In the genomic region with DNA sequence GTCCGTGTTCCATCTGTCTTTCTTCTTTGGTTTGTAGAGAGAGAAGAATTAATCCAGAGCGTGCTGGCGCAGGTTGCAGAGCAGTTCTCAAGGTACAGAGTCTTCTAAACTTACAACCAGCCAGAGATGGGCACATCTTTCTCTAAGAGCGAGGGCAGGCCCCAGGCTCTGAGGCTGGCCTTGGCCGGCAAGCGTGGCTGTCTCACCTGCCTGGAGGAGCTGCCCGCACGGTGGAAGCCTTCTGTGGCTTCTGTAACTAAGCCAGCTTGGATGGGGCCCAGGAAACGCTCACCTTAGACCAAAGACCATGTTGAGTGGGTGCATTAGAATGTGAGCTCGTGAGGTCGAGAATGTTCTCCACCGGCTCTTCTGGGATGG, we compare ENCODE assay signal across 29 cellular contexts.
DNase-seq lines count a peak whose midpoint lies in the region; ATAC-seq, FAIRE-seq and TF ChIP-seq lines count a peak whose summit lies in the region.
"Had no signal": no experiment of that assay in that cellular context is flagged by ENCODE, and none has a peak within 500 bp of the region (broad histone marks: within the 10 kb centered on the region; RNA-seq: fewer than 3 reads in every experiment).

No MANE protein-coding gene starts in this region.

- H3K4me3 Mint-ChIP-seq in MCF 10A (ENCODE audit: unreplicated experiment), result no peak overlapping the region
- no peak overlapping the region for H3K4me3 Mint-ChIP-seq in activated CD4-positive, alpha-beta T cell treated with anti-CD3 and anti-CD28 coated beads, Interleukin-2, amount 10 ng/mL, durations not matched to agents 24 days and 14 days
- H3K4me3 Mint-ChIP-seq: activated naive CD4-positive, alpha-beta T cell treated with anti-CD3 and anti-CD28 coated beads, Interleukin-2, amount 10 ng/mL, durations not matched to agents 7 days and 5 days; activated T-cell treated with anti-CD3 and anti-CD28 coated beads, Interleukin-2, amount 50 U/mL, for 4 hours had no signal

- H3K4me1 ChIP-seq in breast epithelium (peaks cover 0 to 6% of the 10 kb centered on the region in 2 donors), pancreas (peaks cover 2 to 13% (median 5%) of the 10 kb centered on the region in 3 donors)
- H3K4me1 ChIP-seq in effector memory CD4-positive, alpha-beta T cell (ENCODE audit: control insufficient read depth, insufficient read depth, low read length, poor library complexity, severe bottlenecking), result peaks cover 7% of the 10 kb centered on the region
- H3K4me1 ChIP-seq: ascending aorta, BE2C, foreskin keratinocyte, parathyroid adenoma had no signal

- no peak for TF ChIP-seq POLR2A in breast epithelium (IDR thresholded peaks at IDR 0.05)

- H3K36me3 ChIP-seq in breast epithelium (no peaks in the 10 kb centered on the region), pancreas (no peaks in the 10 kb centered on the region)
- H3K36me3 ChIP-seq in effector memory CD4-positive, alpha-beta T cell (ENCODE audit: control insufficient read depth, insufficient read depth, low read length), result no peaks in the 10 kb centered on the region
- H3K36me3 ChIP-seq: ascending aorta, BE2C had no signal

- H3K27me3 ChIP-seq in breast epithelium (no peaks in the 10 kb centered on the region), pancreas (no peaks in the 10 kb centered on the region)
- H3K27me3 ChIP-seq in effector memory CD4-positive, alpha-beta T cell (replicated peaks; ENCODE audit: control insufficient read depth, insufficient read depth, low read length, poor library complexity, severe bottlenecking), result no peaks in the 10 kb centered on the region
- H3K27me3 ChIP-seq: ascending aorta, BE2C had no signal

- H3K4me1 Mint-ChIP-seq in MCF 10A (ENCODE audit: insufficient read depth, unreplicated experiment), result no peaks in the 10 kb centered on the region
- peaks cover 44% of the 10 kb centered on the region for H3K4me1 Mint-ChIP-seq in activated CD4-positive, alpha-beta T cell treated with anti-CD3 and anti-CD28 coated beads, Interleukin-2, amount 10 ng/mL, durations not matched to agents 24 days and 14 days

- H3K27me3 Mint-ChIP-seq in MCF 10A (ENCODE audit: insufficient read depth, unreplicated experiment), result no peaks in the 10 kb centered on the region
- H3K27me3 Mint-ChIP-seq in activated CD4-positive, alpha-beta T cell treated with anti-CD3 and anti-CD28 coated beads, Interleukin-2, amount 10 ng/mL, durations not matched to agents 24 days and 14 days, result peaks cover 3% of the 10 kb centered on the region
- H3K27me3 Mint-ChIP-seq: activated naive CD4-positive, alpha-beta T cell treated with anti-CD3 and anti-CD28 coated beads, Interleukin-2, amount 10 ng/mL, durations not matched to agents 7 days and 5 days had no signal

- H3K27ac Mint-ChIP-seq in MCF 10A (ENCODE audit: low read depth, unreplicated experiment), result no peak overlapping the region
- H3K27ac Mint-ChIP-seq in activated CD4-positive, alpha-beta T cell treated with anti-CD3 and anti-CD28 coated beads, Interleukin-2, amount 10 ng/mL, durations not matched to agents 24 days and 14 days, result no peak overlapping the region
- H3K27ac Mint-ChIP-seq: activated naive CD4-positive, alpha-beta T cell treated with anti-CD3 and anti-CD28 coated beads, Interleukin-2, amount 10 ng/mL, durations not matched to agents 7 days and 5 days had no signal

- no peaks in the 10 kb centered on the region for H3K36me3 Mint-ChIP-seq in MCF 10A (ENCODE audit: insufficient read depth, unreplicated experiment)
- peaks cover 35% of the 10 kb centered on the region for H3K36me3 Mint-ChIP-seq in activated CD4-positive, alpha-beta T cell treated with anti-CD3 and anti-CD28 coated beads, Interleukin-2, amount 10 ng/mL, durations not matched to agents 24 days and 14 days (ENCODE audit: low read depth)

- TF ChIP-seq CTCF in breast epithelium (IDR thresholded peaks at IDR 0.05) (no peak), MCF 10A (IDR thresholded peaks at IDR 0.05; ENCODE audit: unreplicated experiment) (no peak), pancreas (IDR thresholded peaks at IDR 0.05) (no peak)

- BruUV-seq in MCF 10A (replicated peaks; lab: Mats Ljungman, UMichigan), result no TSS peak

- POLR2A ChIA-PET in MCF 10A (lab: Yijun Ruan, JAX), result interaction anchor here (0.5 kb wide), 1 partner anchor 1002 kb away, joined by 3 read pairs; no protein-coding TSS in a partner anchor

- H3K27ac ChIP-seq in breast epithelium (peak overlapping the region; percentile 16 to 80), epithelial cell of prostate (peak overlapping the region; percentile 51), pancreas (peak overlapping the region; percentile 4 to 56 (median 44))
- H3K27ac ChIP-seq in effector memory CD4-positive, alpha-beta T cell (ENCODE audit: insufficient read depth, low read length, poor library complexity, severe bottlenecking), result no peak overlapping the region
- H3K27ac ChIP-seq: ascending aorta, foreskin keratinocyte, left ventricle myocardium inferior, parathyroid adenoma had no signal

- ATAC-seq in pancreas (no peak), GM19324 (IDR thresholded peaks at IDR 0.05; ENCODE audit: low FRiP score, unreplicated experiment) (no peak)
- ATAC-seq: activated T-cell treated with anti-CD3 and anti-CD28 coated beads, Interleukin-2, amount 50 U/mL, for 4 hours; foreskin keratinocyte; sciatic nerve; stimulated activated naive CD8-positive, alpha-beta T cell treated with anti-CD3 and anti-CD28 coated beads, Interleukin-15, Interleukin-2, amounts not matched to agents 100 U/mL and 50 U/mL, for 24 hours had no signal

- CTCF ChIA-PET in MCF 10A (lab: Yijun Ruan, JAX), result interaction anchor here (1.1 kb wide), 1 partner anchor 9 kb away, joined by 6 read pairs; no protein-coding TSS in a partner anchor

- no peaks in the 10 kb centered on the region for H3K9me3 Mint-ChIP-seq in MCF 10A (ENCODE audit: unreplicated experiment)
- peaks cover 10% of the 10 kb centered on the region for H3K9me3 Mint-ChIP-seq in activated CD4-positive, alpha-beta T cell treated with anti-CD3 and anti-CD28 coated beads, Interleukin-2, amount 10 ng/mL, durations not matched to agents 24 days and 14 days

- no peak for FAIRE-seq in pancreas (lab: Jason Lieb, UNC)
- FAIRE-seq: GM12891 had no signal

- 87 to 90% methylated on average over 12 of the region's 12 CpGs for WGBS in pancreas, 2 donors

- no peaks in the 10 kb centered on the region for H3K9me3 ChIP-seq in breast epithelium
- H3K9me3 ChIP-seq in pancreas, result no peaks in the 10 kb centered on the region
- no peaks in the 10 kb centered on the region for H3K9me3 ChIP-seq in effector memory CD4-positive, alpha-beta T cell (ENCODE audit: control insufficient read depth, low read length)
- H3K9me3 ChIP-seq: ascending aorta, BE2C had no signal

- intact Hi-C loops in breast epithelium (cut with DNase I; ENCODE audit: low total_unique reads) (no loop called here), MCF 10A (cut with micrococcal nuclease) (no loop called here), pancreas (cut with DNase I) (no loop called here)
- intact Hi-C loops in activated CD4-positive, alpha-beta T cell treated with anti-CD3 and anti-CD28 coated beads, Interleukin-2, amount 10 ng/mL, durations not matched to agents 24 days and 14 days (cut with micrococcal nuclease), result loop anchor here (10.0 kb wide), 1 partner anchor 117 kb away; no protein-coding TSS in a partner anchor

- H3K4me3 ChIP-seq in breast epithelium (no peak overlapping the region), pancreas (no peak overlapping the region)
- no peak overlapping the region for H3K4me3 ChIP-seq in effector memory CD4-positive, alpha-beta T cell (ENCODE audit: insufficient read depth, low read depth, low read length, poor library complexity, severe bottlenecking)
- H3K4me3 ChIP-seq: ascending aorta, left ventricle myocardium inferior had no signal

- DNase-seq in breast epithelium (ENCODE audit: low spot score in 2 of 2), result peak in 1 of 2 donors; percentile 32
- DNase-seq in MCF 10A (ENCODE audit: unreplicated experiment), result no peak
- no peak for DNase-seq in epithelial cell of prostate (ENCODE audit: low read depth, low spot score)
- DNase-seq in pancreas, result no peak
- DNase-seq in effector memory CD4-positive, alpha-beta T cell, result no peak
- no peak for DNase-seq in activated CD4-positive, alpha-beta T cell treated with anti-CD3 and anti-CD28 coated beads, Interleukin-2, amount 10 ng/mL, durations not matched to agents 24 days and 14 days
- no peak for DNase-seq in AG20443 (ENCODE audit: low spot score)
- DNase-seq: activated CD4-positive, alpha-beta T cell treated with anti-CD3 and anti-CD28 coated beads for 4 hours; activated naive CD4-positive, alpha-beta T cell treated with anti-CD3 and anti-CD28 coated beads, Interleukin-2, amount 10 ng/mL, durations not matched to agents 7 days and 5 days; activated T-cell treated with anti-CD3 and anti-CD28 coated beads, Interleukin-2, amount 50 U/mL, for 4 hours; BE2C; COR-L47; effector CD4-positive, alpha-beta T cell; foreskin keratinocyte; H7; Karpas-422; left ventricle myocardium inferior; midbrain; MV-4-11; NCI-H2171; NCI-H524 treated with DMSO at 0.1 percent for 48 hours; stimulated activated CD4-positive, alpha-beta T cell treated with anti-CD3 and anti-CD28 coated beads, Interleukin-15, amount 100 ng/mL, for 24 hours; stimulated activated naive CD8-positive, alpha-beta T cell treated with anti-CD3 and anti-CD28 coated beads, Interleukin-15, Interleukin-2, amounts not matched to agents 100 U/mL and 50 U/mL, for 24 hours; T-helper 1 cell had no signal
